ENCODE assay signal across 20 cellular contexts in genomic region chr11:65529475-65530156, GRCh38. TPM values are rescaled to one million over a fixed set of nuclear protein-coding genes. Genes with fewer than 3 reads are reported as not detected.
DNase-seq lines count a peak whose midpoint lies in the region; ATAC-seq and TF ChIP-seq lines count a peak whose summit lies in the region.
"Had no signal": no experiment of that assay in that cellular context is flagged by ENCODE, and none has a peak within 500 bp of the region (broad histone marks: within the 10 kb centered on the region; RNA-seq: fewer than 3 reads in every experiment).

No MANE protein-coding gene starts in this region.

- ATAC-seq in activated CD8-positive, alpha-beta T cell treated with anti-CD3 and anti-CD28 coated beads, Interleukin-2, amount 10 ng/mL, durations not matched to agents 7 days and 5 days: no peak
- no peak for ATAC-seq in GM21390 (IDR thresholded peaks at IDR 0.05; ENCODE audit: unreplicated experiment)
- ATAC-seq: left colon; stimulated activated memory B cell treated with anti-CD40 and anti-IgM and Interleukin-4, amounts not matched to agents 10 μg/mL and 1 μg/mL and 100 μg/mL, for 72 hours had no signal

- H3K27me3 ChIP-seq in tibial nerve: no peaks in the 10 kb centered on the region
- H3K27me3 ChIP-seq: brain microvascular endothelial cell, upper lobe of left lung had no signal

- DNase-seq in activated naive CD4-positive, alpha-beta T cell treated with anti-CD3 and anti-CD28 coated beads, Interleukin-2, amount 10 ng/mL, durations not matched to agents 7 days and 5 days: no peak
- no peak for DNase-seq in activated naive CD4-positive, alpha-beta T cell (lab: John Stamatoyannopoulos, UW)
- DNase-seq in activated CD8-positive, alpha-beta T cell treated with anti-CD3 and anti-CD28 coated beads, Interleukin-2, amount 10 ng/mL, durations not matched to agents 7 days and 5 days: no peak
- peak; percentile 34 for DNase-seq in fibroblast of mammary gland (ENCODE audit: low read depth)
- no peak for DNase-seq in tibial nerve (ENCODE audit: low spot score in 2 of 2)
- no peak for DNase-seq in stimulated activated naive CD4-positive, alpha-beta T cell treated with Interleukin-2 at 50 U/mL for 16 hours (lab: John Stamatoyannopoulos, UW)
- no peak for DNase-seq in GM19238 (ENCODE audit: insufficient read length, low spot score)
- DNase-seq: activated naive CD4-positive, alpha-beta T cell treated with Interleukin-2 at 50 U/mL for 16 hours; brain microvascular endothelial cell; EL; HCEC 1CT; KBM-7; left colon; NCI-H1092 treated with DMSO at 0.1 percent for 48 hours; NCI-H524 treated with DMSO at 0.1 percent for 48 hours; Right ventricle myocardium superior had no signal

- H3K27ac ChIP-seq in tibial nerve: peak overlapping the region; percentile 27 to 87 (median 60)
- H3K27ac ChIP-seq: brain microvascular endothelial cell, upper lobe of left lung had no signal

- POLR2A ChIA-PET in activated CD8-positive, alpha-beta T cell treated with anti-CD3 and anti-CD28 coated beads, Interleukin-2, amount 10 ng/mL, durations not matched to agents 7 days and 5 days (lab: Charles Lee): interaction anchor here (0.6 to 1.5 kb wide), 7 partner anchors 11 to 109 kb away, joined by 3 to 7 read pairs (median 6); partner anchors contain the start of genes LTBP3 and MALAT1

- CTCF ChIA-PET in activated naive CD4-positive, alpha-beta T cell treated with anti-CD3 and anti-CD28 coated beads, Interleukin-2, amount 10 ng/mL, durations not matched to agents 7 days and 5 days (lab: Charles Lee): interaction anchor here (0.6 to 2.3 kb wide), 5 partner anchors 11 to 257 kb away, joined by 3 to 15 read pairs (median 4); partner anchors contain the start of gene FAM89B
- CTCF ChIA-PET in activated CD8-positive, alpha-beta T cell treated with anti-CD3 and anti-CD28 coated beads, Interleukin-2, amount 10 ng/mL, durations not matched to agents 7 days and 5 days (lab: Charles Lee): interaction anchor here (1.0 to 5.9 kb wide), 6 partner anchors 11 to 102 kb away, joined by 3 to 41 read pairs (median 4); partner anchors contain the start of gene ZNRD2

- TF ChIP-seq CTCF in fibroblast of mammary gland (conservative IDR thresholded peaks at IDR 0.05; ENCODE audit: control insufficient read depth, insufficient read depth, low read depth, low read length): no peak
- TF ChIP-seq CTCF in tibial nerve (IDR thresholded peaks at IDR 0.05): no peak

- H3K27me3 Mint-ChIP-seq in activated naive CD4-positive, alpha-beta T cell treated with anti-CD3 and anti-CD28 coated beads, Interleukin-2, amount 10 ng/mL, durations not matched to agents 7 days and 5 days: no peaks in the 10 kb centered on the region
- H3K27me3 Mint-ChIP-seq in activated CD8-positive, alpha-beta T cell treated with anti-CD3 and anti-CD28 coated beads, Interleukin-2, amount 10 ng/mL, durations not matched to agents 7 days and 5 days (ENCODE audit: low read depth): no peaks in the 10 kb centered on the region
- H3K27me3 Mint-ChIP-seq: stimulated activated memory B cell treated with anti-CD40 and anti-IgM and Interleukin-4, amounts not matched to agents 10 μg/mL and 1 μg/mL and 100 μg/mL, for 72 hours had no signal

- H3K4me3 ChIP-seq in fibroblast of mammary gland (ENCODE audit: control insufficient read depth, low read depth, low read length) (no peak overlapping the region), tibial nerve (no peak overlapping the region)
- H3K4me3 ChIP-seq: upper lobe of left lung had no signal

- H3K4me1 Mint-ChIP-seq in activated naive CD4-positive, alpha-beta T cell treated with anti-CD3 and anti-CD28 coated beads, Interleukin-2, amount 10 ng/mL, durations not matched to agents 7 days and 5 days: peaks cover 40% of the 10 kb centered on the region
- H3K4me1 Mint-ChIP-seq in activated CD8-positive, alpha-beta T cell treated with anti-CD3 and anti-CD28 coated beads, Interleukin-2, amount 10 ng/mL, durations not matched to agents 7 days and 5 days (ENCODE audit: low read depth): peaks cover 46% of the 10 kb centered on the region

- H3K36me3 Mint-ChIP-seq in activated naive CD4-positive, alpha-beta T cell treated with anti-CD3 and anti-CD28 coated beads, Interleukin-2, amount 10 ng/mL, durations not matched to agents 7 days and 5 days: peaks cover 43% of the 10 kb centered on the region
- peaks cover 44% of the 10 kb centered on the region for H3K36me3 Mint-ChIP-seq in activated CD8-positive, alpha-beta T cell treated with anti-CD3 and anti-CD28 coated beads, Interleukin-2, amount 10 ng/mL, durations not matched to agents 7 days and 5 days (ENCODE audit: low read depth)

- TF ChIP-seq EP300 in tibial nerve (IDR thresholded peaks at IDR 0.05): peak in 1 of 2 donors; percentile 87

- H3K27ac Mint-ChIP-seq in activated naive CD4-positive, alpha-beta T cell treated with anti-CD3 and anti-CD28 coated beads, Interleukin-2, amount 10 ng/mL, durations not matched to agents 7 days and 5 days: peak overlapping the region; percentile 53
- peak overlapping the region; percentile 84 for H3K27ac Mint-ChIP-seq in activated CD8-positive, alpha-beta T cell treated with anti-CD3 and anti-CD28 coated beads, Interleukin-2, amount 10 ng/mL, durations not matched to agents 7 days and 5 days

- peaks cover 0 to 48% (median 21%) of the 10 kb centered on the region in 4 donors for H3K4me1 ChIP-seq in tibial nerve

- TF ChIP-seq POLR2A in tibial nerve (IDR thresholded peaks at IDR 0.05): no peak

- H3K9me3 Mint-ChIP-seq in activated naive CD4-positive, alpha-beta T cell treated with anti-CD3 and anti-CD28 coated beads, Interleukin-2, amount 10 ng/mL, durations not matched to agents 7 days and 5 days: no peaks in the 10 kb centered on the region
- no peaks in the 10 kb centered on the region for H3K9me3 Mint-ChIP-seq in activated CD8-positive, alpha-beta T cell treated with anti-CD3 and anti-CD28 coated beads, Interleukin-2, amount 10 ng/mL, durations not matched to agents 7 days and 5 days (ENCODE audit: insufficient read depth)
- H3K9me3 Mint-ChIP-seq: stimulated activated memory B cell treated with anti-CD40 and anti-IgM and Interleukin-4, amounts not matched to agents 10 μg/mL and 1 μg/mL and 100 μg/mL, for 72 hours; WTC11 had no signal

- H3K4me3 Mint-ChIP-seq in activated naive CD4-positive, alpha-beta T cell treated with anti-CD3 and anti-CD28 coated beads, Interleukin-2, amount 10 ng/mL, durations not matched to agents 7 days and 5 days: no peak overlapping the region
- no peak overlapping the region for H3K4me3 Mint-ChIP-seq in activated CD8-positive, alpha-beta T cell treated with anti-CD3 and anti-CD28 coated beads, Interleukin-2, amount 10 ng/mL, durations not matched to agents 7 days and 5 days
- H3K4me3 Mint-ChIP-seq: stimulated activated memory B cell treated with anti-CD40 and anti-IgM and Interleukin-4, amounts not matched to agents 10 μg/mL and 1 μg/mL and 100 μg/mL, for 72 hours; WTC11 had no signal

- H3K9me3 ChIP-seq in tibial nerve: no peaks in the 10 kb centered on the region
- H3K9me3 ChIP-seq: upper lobe of left lung had no signal

- H3K36me3 ChIP-seq in tibial nerve: peaks cover 0 to 77% (median 22%) of the 10 kb centered on the region in 3 donors

- WGBS in tibial nerve, 2 donors: 52 to 57% methylated on average over 8 to 10 of the region's 10 CpGs

RNA-seq across cellular contexts. Expression of gene SCYL1, which starts 4.7 kb away (rescaled TPM):
- 10 to 100 TPM; 68.0 to 69.5 TPM for total RNA-seq in activated CD8-positive, alpha-beta T cell treated with anti-CD3 and anti-CD28 coated beads, Interleukin-2, amount 10 ng/mL, durations not matched to agents 7 days and 5 days
- total RNA-seq in tibial nerve: 100 to 1,000 TPM; 109 to 128 (median 112) TPM

RNA-seq across cellular contexts. Expression of gene LTBP3, which starts 28.5 kb away (rescaled TPM):
- total RNA-seq in activated CD8-positive, alpha-beta T cell treated with anti-CD3 and anti-CD28 coated beads, Interleukin-2, amount 10 ng/mL, durations not matched to agents 7 days and 5 days: 10 to 100 TPM; 64.7 to 70.8 TPM
- 100 to 1,000 TPM; 236 to 476 (median 386) TPM for total RNA-seq in tibial nerve

RNA-seq across cellular contexts. Expression of gene MALAT1, which starts 30.8 kb away (rescaled TPM):
- total RNA-seq in activated CD8-positive, alpha-beta T cell treated with anti-CD3 and anti-CD28 coated beads, Interleukin-2, amount 10 ng/mL, durations not matched to agents 7 days and 5 days: 1,000 to 10,000 TPM; 3,822 to 4,094 TPM
- total RNA-seq in tibial nerve: over 10,000 TPM; 20,649 to 23,532 (median 22,230) TPM

RNA-seq across cellular contexts. Expression of gene ZNRD2, which starts 40.7 kb away (rescaled TPM):
- total RNA-seq in activated CD8-positive, alpha-beta T cell treated with anti-CD3 and anti-CD28 coated beads, Interleukin-2, amount 10 ng/mL, durations not matched to agents 7 days and 5 days: 10 to 100 TPM; 39.2 to 40.7 TPM
- total RNA-seq in tibial nerve: 10 to 100 TPM; 49.6 to 70.8 (median 56.5) TPM

RNA-seq across cellular contexts. Expression of gene FAM89B, which starts 42.7 kb away (rescaled TPM):
- 10 to 100 TPM; 32.0 to 33.6 TPM for total RNA-seq in activated CD8-positive, alpha-beta T cell treated with anti-CD3 and anti-CD28 coated beads, Interleukin-2, amount 10 ng/mL, durations not matched to agents 7 days and 5 days
- total RNA-seq in tibial nerve: 10 to 100 TPM; 40.8 to 55.3 (median 44.6) TPM

Comparison
In these comparisons a context has a peak if more than half of its experiments do, and no peak if none do; other contexts are left out.
1. RNA of gene MALAT1, which starts 30.8 kb away (total RNA-seq): 20,649 to 23,532 TPM in tibial nerve; 3,822 to 4,094 TPM in activated CD8-positive, alpha-beta T cell treated with anti-CD3 and anti-CD28 coated beads, Interleukin-2, amount 10 ng/mL, durations not matched to agents 7 days and 5 days; every median in the first group is over 4 times any median in the second.